In genomic region chr10:13784067-13784466, GRCh38 we compare ENCODE assay signal across 8 cellular contexts.
DNase-seq lines count a peak whose midpoint lies in the region; ATAC-seq and TF ChIP-seq lines count a peak whose summit lies in the region.

No MANE protein-coding gene starts in this region.

- H3K27ac ChIP-seq in CD8-positive, alpha-beta T cell (ENCODE audit: low read depth, low read length) = no peak overlapping the region

- H3K9me3 ChIP-seq in CD8-positive, alpha-beta T cell (ENCODE audit: low read length) = no peaks in the 10 kb centered on the region
- H3K9me3 ChIP-seq in MG63 = no peaks in the 10 kb centered on the region

- H3K4me1 ChIP-seq in CD8-positive, alpha-beta T cell (ENCODE audit: insufficient read depth, low read length) = peaks cover 42% of the 10 kb centered on the region

- POLR2A ChIA-PET in CD8-positive, alpha-beta T cell (lab: Charles Lee) = interaction anchor here (1.3 kb wide), 1 partner anchor 88 kb away, joined by 4 read pairs; no protein-coding TSS in a partner anchor

- H3K36me3 Mint-ChIP-seq in CD8-positive, alpha-beta T cell = no peaks in the 10 kb centered on the region
- peaks cover 2% of the 10 kb centered on the region for H3K36me3 Mint-ChIP-seq in T-helper 1 cell treated with Interleukin-12 subunit alpha and Interleukin-12 subunit beta and Interleukin-4 antibody, amounts not matched to agents 30 μg/mL and 1 μg/mL, for 36 hours (ENCODE audit: low read depth)

- DNase-seq in CD8-positive, alpha-beta T cell = peak in 2 of 7 experiments; percentile 28 to 50
- DNase-seq in iris pigment epithelial cell (ENCODE audit: low read depth) = peak; percentile 54
- no peak for DNase-seq in amygdala (lab: John Stamatoyannopoulos, UW)
- no peak for DNase-seq in MG63
- DNase-seq in NCI-H146 (lab: John Stamatoyannopoulos, UW) = no peak

- H3K27ac Mint-ChIP-seq in CD8-positive, alpha-beta T cell = peak overlapping the region; percentile 14
- H3K27ac Mint-ChIP-seq in T-helper 1 cell treated with Interleukin-12 subunit alpha and Interleukin-12 subunit beta and Interleukin-4 antibody, amounts not matched to agents 30 μg/mL and 1 μg/mL, for 36 hours = peak overlapping the region; percentile 58

- TF ChIP-seq CTCF in CD8-positive, alpha-beta T cell (IDR thresholded peaks at IDR 0.05) = peak; percentile 38

- CTCF ChIA-PET in CD8-positive, alpha-beta T cell (lab: Charles Lee) = interaction anchor here (0.7 to 1.3 kb wide), 11 partner anchors 9 to 1554 kb away, joined by 3 to 5 read pairs (median 4); no protein-coding TSS in a partner anchor

- H3K4me3 ChIP-seq in CD8-positive, alpha-beta T cell (ENCODE audit: low read depth, low read length) = no peak overlapping the region
- H3K4me3 ChIP-seq in MG63 = no peak overlapping the region

- H3K9me3 Mint-ChIP-seq in CD8-positive, alpha-beta T cell = no peaks in the 10 kb centered on the region
- H3K9me3 Mint-ChIP-seq in T-helper 1 cell treated with Interleukin-12 subunit alpha and Interleukin-12 subunit beta and Interleukin-4 antibody, amounts not matched to agents 30 μg/mL and 1 μg/mL, for 36 hours = no peaks in the 10 kb centered on the region

- intact Hi-C loops in CD8-positive, alpha-beta T cell (cut with DNase I, micrococcal nuclease) = loop anchor here (10.0 kb wide), 3 partner anchors 801 to 1311 kb away; partner anchors contain the start of gene RPP38 (in 1 of the 2)

- no peaks in the 10 kb centered on the region for H3K36me3 ChIP-seq in CD8-positive, alpha-beta T cell (ENCODE audit: insufficient read depth, low read length)
- no peaks in the 10 kb centered on the region for H3K36me3 ChIP-seq in MG63

- peaks cover 32% of the 10 kb centered on the region for H3K4me1 Mint-ChIP-seq in CD8-positive, alpha-beta T cell (ENCODE audit: low read depth)
- peaks cover 27% of the 10 kb centered on the region for H3K4me1 Mint-ChIP-seq in T-helper 1 cell treated with Interleukin-12 subunit alpha and Interleukin-12 subunit beta and Interleukin-4 antibody, amounts not matched to agents 30 μg/mL and 1 μg/mL, for 36 hours (ENCODE audit: low read depth)

- H3K27me3 Mint-ChIP-seq in CD8-positive, alpha-beta T cell (ENCODE audit: low read depth) = no peaks in the 10 kb centered on the region
- H3K27me3 Mint-ChIP-seq in T-helper 1 cell treated with Interleukin-12 subunit alpha and Interleukin-12 subunit beta and Interleukin-4 antibody, amounts not matched to agents 30 μg/mL and 1 μg/mL, for 36 hours (ENCODE audit: low read depth) = peaks cover 4% of the 10 kb centered on the region

- ATAC-seq in CD8-positive, alpha-beta T cell = peak; percentile 24
- ATAC-seq in GM19452 (IDR thresholded peaks at IDR 0.05; ENCODE audit: unreplicated experiment) (peak; percentile 43), HG03097 (IDR thresholded peaks at IDR 0.05; ENCODE audit: low FRiP score, unreplicated experiment) (no peak)

- no peak overlapping the region for H3K4me3 Mint-ChIP-seq in CD8-positive, alpha-beta T cell
- H3K4me3 Mint-ChIP-seq in T-helper 1 cell treated with Interleukin-12 subunit alpha and Interleukin-12 subunit beta and Interleukin-4 antibody, amounts not matched to agents 30 μg/mL and 1 μg/mL, for 36 hours = no peak overlapping the region

- H3K27me3 ChIP-seq in CD8-positive, alpha-beta T cell (ENCODE audit: insufficient read depth, low read length) = no peaks in the 10 kb centered on the region
- H3K27me3 ChIP-seq in MG63 = no peaks in the 10 kb centered on the region
